27 cellular contexts compared by ENCODE assay signal in genomic region chr7:129707910-129708490, GRCh38.
DNase-seq lines count a peak whose midpoint lies in the region; ATAC-seq, FAIRE-seq and TF ChIP-seq lines count a peak whose summit lies in the region.
"Had no signal": no experiment of that assay in that cellular context is flagged by ENCODE, and none has a peak within 500 bp of the region (broad histone marks: within the 10 kb centered on the region; RNA-seq: fewer than 3 reads in every experiment).

No MANE protein-coding gene starts in this region.

- H3K9me3 Mint-ChIP-seq in CD4-positive, alpha-beta T cell, result no peaks in the 10 kb centered on the region
- H3K9me3 Mint-ChIP-seq: activated naive CD4-positive, alpha-beta T cell treated with anti-CD3 and anti-CD28 coated beads, Interleukin-2, amount 50 U/mL, for 24 hours; endodermal cell; naive B cell had no signal

- H3K36me3 ChIP-seq in Loucy (ENCODE audit: insufficient read depth, low read length), result peaks cover 54% of the 10 kb centered on the region

- H3F3A ChIP-seq in Loucy (ENCODE audit: low read depth), result no peaks in the 10 kb centered on the region

- peaks cover 17% of the 10 kb centered on the region for H3K4me1 ChIP-seq in Loucy (ENCODE audit: insufficient read depth, low read length, poor library complexity, severe bottlenecking)
- H3K4me1 ChIP-seq: A549, upper lobe of right lung had no signal

- no peak overlapping the region for H3K27ac ChIP-seq in CD4-positive, alpha-beta T cell (ENCODE audit: low read depth, low read length)
- H3K27ac ChIP-seq in VCaP, result peak overlapping the region; percentile 80
- H3K27ac ChIP-seq: A549, cardiac muscle cell, coronary artery, esophagus muscularis mucosa, hepatocyte, HL-60, upper lobe of right lung had no signal

- H3K4me3 Mint-ChIP-seq in CD4-positive, alpha-beta T cell, result no peak overlapping the region
- H3K4me3 Mint-ChIP-seq: activated naive CD4-positive, alpha-beta T cell treated with anti-CD3 and anti-CD28 coated beads, Interleukin-2, amount 50 U/mL, for 24 hours; endodermal cell; naive B cell had no signal

- no peak overlapping the region for H2AFZ ChIP-seq in Loucy (ENCODE audit: low read length)
- H2AFZ ChIP-seq: hepatocyte had no signal

- POLR2A ChIA-PET in CD4-positive, alpha-beta T cell (lab: Charles Lee), result no interaction called here

- H3K4me1 Mint-ChIP-seq in CD4-positive, alpha-beta T cell (ENCODE audit: low read depth), result peaks cover 30% of the 10 kb centered on the region
- H3K4me1 Mint-ChIP-seq: naive B cell had no signal

- H3K27ac Mint-ChIP-seq in CD4-positive, alpha-beta T cell, result peak overlapping the region; percentile 43
- H3K27ac Mint-ChIP-seq: activated naive CD4-positive, alpha-beta T cell treated with anti-CD3 and anti-CD28 coated beads, Interleukin-2, amount 50 U/mL, for 24 hours; endodermal cell had no signal

- no peak for ATAC-seq in CD4-positive, alpha-beta T cell (ENCODE audit: poor library complexity)
- ATAC-seq: A549, left lobe of liver, upper lobe of right lung had no signal

- H3K9ac ChIP-seq in Loucy (ENCODE audit: low read depth, low read length, poor library complexity, severe bottlenecking), result no peak overlapping the region

- peak; percentile 65 for DNase-seq in NCI-H2196 (lab: John Stamatoyannopoulos, UW; ENCODE audit: unreplicated experiment)
- no peak for DNase-seq in NCI-H2196 treated with DMSO at 0.1 percent for 48 hours (lab: John Stamatoyannopoulos, UW; ENCODE audit: unreplicated experiment)
- DNase-seq in CD4-positive, alpha-beta T cell, result no peak
- DNase-seq in stimulated activated CD4-positive, alpha-beta T cell treated with anti-CD3 and anti-CD28 coated beads, Interleukin-12 subunit alpha, Interleukin-12 subunit beta, amount 100 ng/mL, for 4 hours, result no peak
- no peak for DNase-seq in D721Med (ENCODE audit: insufficient read length, low spot score)
- DNase-seq in NCI-H146 treated with DMSO at 0.1 percent for 48 hours (lab: John Stamatoyannopoulos, UW; ENCODE audit: unreplicated experiment), result no peak
- DNase-seq: aorta, endodermal cell, naive B cell, NCI-H1436 treated with DMSO at 0.1 percent for 48 hours, NCI-H226, NCI-H82, occipital lobe, substantia nigra, T1000, upper lobe of right lung had no signal

- no peak for TF ChIP-seq CTCF in CD4-positive, alpha-beta T cell (IDR thresholded peaks at IDR 0.05)
- TF ChIP-seq CTCF in Loucy (conservative IDR thresholded peaks at IDR 0.05; ENCODE audit: low read length) (no peak), VCaP (conservative IDR thresholded peaks at IDR 0.05) (no peak), D721Med (IDR thresholded peaks at IDR 0.05; ENCODE audit: insufficient read depth, missing control alignments) (no peak)

- no peak overlapping the region for H3K4me3 ChIP-seq in Loucy (ENCODE audit: low read length, poor library complexity, severe bottlenecking)
- H3K4me3 ChIP-seq: A549, cardiac muscle cell, coronary artery, esophagus muscularis mucosa, hepatocyte, upper lobe of right lung had no signal

- intact Hi-C loops in CD4-positive, alpha-beta T cell (cut with DNase I, micrococcal nuclease), result no loop called here

- peaks cover 16% of the 10 kb centered on the region for H4K20me1 ChIP-seq in Loucy (ENCODE audit: insufficient read depth, low read length, poor library complexity, severe bottlenecking)

- H3K4me2 ChIP-seq in Loucy (ENCODE audit: low read depth, low read length, poor library complexity, severe bottlenecking), result peak overlapping the region; percentile 30
- H3K4me2 ChIP-seq: A549, hepatocyte had no signal

- H3K36me3 Mint-ChIP-seq in CD4-positive, alpha-beta T cell (ENCODE audit: low read depth), result peaks cover 68% of the 10 kb centered on the region

- no peaks in the 10 kb centered on the region for H3K9me3 ChIP-seq in CD4-positive, alpha-beta T cell (ENCODE audit: control insufficient read depth, low read length)
- no peaks in the 10 kb centered on the region for H3K9me3 ChIP-seq in Loucy (ENCODE audit: insufficient read depth, low read depth, low read length)
- H3K9me3 ChIP-seq: A549, esophagus muscularis mucosa, upper lobe of right lung had no signal

- H3K9me2 ChIP-seq in Loucy (replicated peaks; ENCODE audit: low read depth, low read length), result no peaks in the 10 kb centered on the region

- H3K27me3 Mint-ChIP-seq in CD4-positive, alpha-beta T cell, result no peaks in the 10 kb centered on the region
- H3K27me3 Mint-ChIP-seq: activated naive CD4-positive, alpha-beta T cell treated with anti-CD3 and anti-CD28 coated beads, Interleukin-2, amount 50 U/mL, for 24 hours; naive B cell had no signal

- H3K79me2 ChIP-seq in Loucy (ENCODE audit: insufficient read depth, low read length), result no peaks in the 10 kb centered on the region
- H3K79me2 ChIP-seq: hepatocyte had no signal

- no peaks in the 10 kb centered on the region for H3K27me3 ChIP-seq in CD4-positive, alpha-beta T cell (ENCODE audit: control insufficient read depth, insufficient read depth, low read length)
- no peaks in the 10 kb centered on the region for H3K27me3 ChIP-seq in Loucy (ENCODE audit: insufficient read depth, low read length, poor library complexity, severe bottlenecking)
- H3K27me3 ChIP-seq: cardiac muscle cell, esophagus muscularis mucosa, hepatocyte, upper lobe of right lung had no signal

- CTCF ChIA-PET in CD4-positive, alpha-beta T cell (lab: Charles Lee), result no interaction called here

- no peak for FAIRE-seq in D721Med (lab: Jason Lieb, UNC)
- FAIRE-seq: A549, frontal cortex had no signal
